ENCODE assay signal across 13 cellular contexts in genomic region chr12:34399631-34400422, GRCh38.
DNase-seq lines count a peak whose midpoint lies in the region; ATAC-seq and TF ChIP-seq lines count a peak whose summit lies in the region.
"Had no signal": no experiment of that assay in that cellular context is flagged by ENCODE, and none has a peak within 500 bp of the region (broad histone marks: within the 10 kb centered on the region; RNA-seq: fewer than 3 reads in every experiment).

No MANE protein-coding gene starts in this region.

- no peaks in the 10 kb centered on the region for H3K27me3 ChIP-seq in thyroid gland

- WGBS in thyroid gland, 2 donors = 54 to 73% methylated on average over 18 to 23 of the region's 23 CpGs

- ATAC-seq in activated CD8-positive, alpha-beta memory T cell treated with anti-CD3 and anti-CD28 coated beads, Interleukin-2, amount 10 ng/mL, durations not matched to agents 7 days and 5 days = no peak

- CTCF ChIA-PET in activated CD8-positive, alpha-beta memory T cell treated with anti-CD3 and anti-CD28 coated beads, Interleukin-2, amount 10 ng/mL, durations not matched to agents 7 days and 5 days (lab: Charles Lee) = no interaction called here

- H3K4me3 Mint-ChIP-seq in activated CD8-positive, alpha-beta memory T cell treated with anti-CD3 and anti-CD28 coated beads, Interleukin-2, amount 10 ng/mL, durations not matched to agents 7 days and 5 days = no peak overlapping the region
- H3K4me3 Mint-ChIP-seq: activated naive CD4-positive, alpha-beta T cell treated with anti-CD3 and anti-CD28 coated beads, Interleukin-2, amount 50 U/mL, for 24 hours had no signal

- no peak overlapping the region for H3K27ac ChIP-seq in thyroid gland
- H3K27ac ChIP-seq: parathyroid adenoma had no signal

- peaks cover 3% of the 10 kb centered on the region for H3K36me3 Mint-ChIP-seq in activated CD8-positive, alpha-beta memory T cell treated with anti-CD3 and anti-CD28 coated beads, Interleukin-2, amount 10 ng/mL, durations not matched to agents 7 days and 5 days
- H3K36me3 Mint-ChIP-seq: activated naive CD4-positive, alpha-beta T cell treated with anti-CD3 and anti-CD28 coated beads, Interleukin-2, amount 50 U/mL, for 24 hours had no signal

- no peak overlapping the region for H3K4me3 ChIP-seq in thyroid gland (replicated peaks in 1 of 3)

- H3K9me3 ChIP-seq in thyroid gland = no peaks in the 10 kb centered on the region

- H3K4me1 ChIP-seq in thyroid gland = no peaks in the 10 kb centered on the region
- H3K4me1 ChIP-seq: parathyroid adenoma had no signal

- no peaks in the 10 kb centered on the region for H3K27me3 Mint-ChIP-seq in activated CD8-positive, alpha-beta memory T cell treated with anti-CD3 and anti-CD28 coated beads, Interleukin-2, amount 10 ng/mL, durations not matched to agents 7 days and 5 days
- H3K27me3 Mint-ChIP-seq: activated naive CD4-positive, alpha-beta T cell treated with anti-CD3 and anti-CD28 coated beads, Interleukin-2, amount 50 U/mL, for 24 hours had no signal

- no peak for TF ChIP-seq CTCF in thyroid gland (IDR thresholded peaks at IDR 0.05)

- peak; percentile 32 for DNase-seq in activated CD8-positive, alpha-beta memory T cell treated with anti-CD3 and anti-CD28 coated beads, Interleukin-2, amount 10 ng/mL, durations not matched to agents 7 days and 5 days
- no peak for DNase-seq in activated CD8-positive, alpha-beta memory T cell treated with anti-CD3 and anti-CD28 coated beads for 24 hours
- DNase-seq in activated CD8-positive, alpha-beta memory T cell treated with anti-CD3 and anti-CD28 coated beads, Interleukin-2, amount 50 U/mL, for 48 hours = peak; percentile 23
- peak; percentile 39 for DNase-seq in islet precursor cell
- DNase-seq in thyroid gland = peak; percentile 0
- DNase-seq in NCI-H2029 (lab: John Stamatoyannopoulos, UW) = no peak
- no peak for DNase-seq in SK-N-DZ (ENCODE audit: low spot score)
- no peak for DNase-seq in dedifferentiated amniotic fluid mesenchymal stem cell (ENCODE audit: extremely low spot score)
- DNase-seq: DMS79 treated with DMSO at 0.1 percent for 48 hours, foreskin fibroblast, substantia nigra had no signal

- no peaks in the 10 kb centered on the region for H3K4me1 Mint-ChIP-seq in activated CD8-positive, alpha-beta memory T cell treated with anti-CD3 and anti-CD28 coated beads, Interleukin-2, amount 10 ng/mL, durations not matched to agents 7 days and 5 days
- H3K4me1 Mint-ChIP-seq: activated naive CD4-positive, alpha-beta T cell treated with anti-CD3 and anti-CD28 coated beads, Interleukin-2, amount 50 U/mL, for 24 hours had no signal

- H3K9me3 Mint-ChIP-seq in activated CD8-positive, alpha-beta memory T cell treated with anti-CD3 and anti-CD28 coated beads, Interleukin-2, amount 10 ng/mL, durations not matched to agents 7 days and 5 days (ENCODE audit: low read depth) = peaks cover 12% of the 10 kb centered on the region

- intact Hi-C loops in thyroid gland (cut with DNase I) = no loop called here

- TF ChIP-seq POLR2A in thyroid gland (IDR thresholded peaks at IDR 0.05) = no peak

- no peak overlapping the region for H3K27ac Mint-ChIP-seq in activated CD8-positive, alpha-beta memory T cell treated with anti-CD3 and anti-CD28 coated beads, Interleukin-2, amount 10 ng/mL, durations not matched to agents 7 days and 5 days
- H3K27ac Mint-ChIP-seq: activated naive CD4-positive, alpha-beta T cell treated with anti-CD3 and anti-CD28 coated beads, Interleukin-2, amount 50 U/mL, for 24 hours had no signal

- no peaks in the 10 kb centered on the region for H3K36me3 ChIP-seq in thyroid gland

Comparison
In these comparisons a context has a peak if more than half of its experiments do, and no peak if none do; other contexts are left out.
1. DNase-seq: peak in activated CD8-positive, alpha-beta memory T cell treated with anti-CD3 and anti-CD28 coated beads, Interleukin-2, amount 10 ng/mL, durations not matched to agents 7 days and 5 days (single experiment), activated CD8-positive, alpha-beta memory T cell treated with anti-CD3 and anti-CD28 coated beads, Interleukin-2, amount 50 U/mL, for 48 hours (single experiment), islet precursor cell (single experiment) and thyroid gland (2 of 2); none in activated CD8-positive, alpha-beta memory T cell treated with anti-CD3 and anti-CD28 coated beads for 24 hours (single experiment), NCI-H2029 (single experiment), SK-N-DZ (single experiment) and dedifferentiated amniotic fluid mesenchymal stem cell (single experiment).